9 cellular contexts compared by ENCODE assay signal in genomic region chr16:54194008-54194731, GRCh38.
DNase-seq lines count a peak whose midpoint lies in the region; ATAC-seq and TF ChIP-seq lines count a peak whose summit lies in the region.
"Had no signal": no experiment of that assay in that cellular context is flagged by ENCODE, and none has a peak within 500 bp of the region (broad histone marks: within the 10 kb centered on the region; RNA-seq: fewer than 3 reads in every experiment).

No MANE protein-coding gene starts in this region.

- TF ChIP-seq EP300 in tibial nerve (IDR thresholded peaks at IDR 0.05) = no peak

- no peaks in the 10 kb centered on the region for H3K36me3 Mint-ChIP-seq in chondrocyte (ENCODE audit: low read depth)
- H3K36me3 Mint-ChIP-seq: activated naive CD4-positive, alpha-beta T cell treated with anti-CD3 and anti-CD28 coated beads, Interleukin-2, amount 50 U/mL, for 24 hours had no signal

- no peak for TF ChIP-seq POLR2A in tibial nerve (IDR thresholded peaks at IDR 0.05)

- peaks cover 4% of the 10 kb centered on the region for H3K9me3 Mint-ChIP-seq in chondrocyte (ENCODE audit: low read depth)
- H3K9me3 Mint-ChIP-seq: activated naive CD4-positive, alpha-beta T cell treated with anti-CD3 and anti-CD28 coated beads, Interleukin-2, amount 50 U/mL, for 24 hours had no signal

- 20 to 47% methylated on average over 23 to 29 of the region's 31 CpGs for WGBS in tibial nerve, 2 donors

- H3K27me3 ChIP-seq in MG63 = peaks cover 4% of the 10 kb centered on the region; the same call in 1 of the 2 replicates
- H3K27me3 ChIP-seq in tibial nerve = no peaks in the 10 kb centered on the region

- peak overlapping the region in 2 of 4 donors; percentile 62 to 75 for H3K27ac ChIP-seq in tibial nerve

- no peak for ATAC-seq in HG03108 (IDR thresholded peaks at IDR 0.05; ENCODE audit: unreplicated experiment)

- 0 out of 2 replicates have a peak overlapping the region, but pooled peaks have one; percentile 2 for H3K4me3 ChIP-seq in MG63
- H3K4me3 ChIP-seq in tibial nerve = peak overlapping the region in 1 of 4 donors; percentile 30

- peak; percentile 27 for TF ChIP-seq CTCF in chondrocyte (IDR thresholded peaks at IDR 0.05)
- TF ChIP-seq CTCF in tibial nerve (IDR thresholded peaks at IDR 0.05) = peak in 1 of 5 experiments; percentile 26

- peaks cover 9% of the 10 kb centered on the region for H3K4me1 Mint-ChIP-seq in chondrocyte (ENCODE audit: low read depth)
- H3K4me1 Mint-ChIP-seq: activated naive CD4-positive, alpha-beta T cell treated with anti-CD3 and anti-CD28 coated beads, Interleukin-2, amount 50 U/mL, for 24 hours had no signal

- DNase-seq in DMS53 (lab: John Stamatoyannopoulos, UW) (peak; percentile 84), MG63 (peak; percentile 79), chondrocyte (ENCODE audit: low spot score) (no peak), kidney tubule cell (ENCODE audit: low spot score) (peak; percentile 28), tibial nerve (ENCODE audit: low spot score in 2 of 2) (peak; percentile 36 to 50), NCI-H2227 treated with DMSO at 0.1 percent for 48 hours (lab: John Stamatoyannopoulos, UW) (no peak)
- no peak for DNase-seq in activated CD4-positive, alpha-beta T cell treated with anti-CD3 and anti-CD28 coated beads for 48 hours

- H3K4me3 Mint-ChIP-seq in chondrocyte (ENCODE audit: unreplicated experiment) = peak overlapping the region; percentile 39
- H3K4me3 Mint-ChIP-seq: activated naive CD4-positive, alpha-beta T cell treated with anti-CD3 and anti-CD28 coated beads, Interleukin-2, amount 50 U/mL, for 24 hours had no signal

- H3K27ac Mint-ChIP-seq in chondrocyte (ENCODE audit: unreplicated experiment) = no peak overlapping the region
- H3K27ac Mint-ChIP-seq: activated naive CD4-positive, alpha-beta T cell treated with anti-CD3 and anti-CD28 coated beads, Interleukin-2, amount 50 U/mL, for 24 hours had no signal

- H3K9me3 ChIP-seq in MG63 (peaks cover 9% of the 10 kb centered on the region), tibial nerve (peaks cover 0 to 19% (median 0%) of the 10 kb centered on the region in 4 donors)

- peaks cover 27% of the 10 kb centered on the region for H3K27me3 Mint-ChIP-seq in chondrocyte (ENCODE audit: low read depth)

- H3K36me3 ChIP-seq in MG63 (no peaks in the 10 kb centered on the region), tibial nerve (no peaks in the 10 kb centered on the region)

- H3K4me1 ChIP-seq in tibial nerve = peaks cover 0 to 6% (median 0%) of the 10 kb centered on the region in 4 donors

Comparison
In these comparisons a context has a peak if more than half of its experiments do, and no peak if none do; other contexts are left out.
1. DNase-seq: peak in DMS53 (single experiment), MG63 (single experiment), kidney tubule cell (single experiment) and tibial nerve (2 of 2); none in chondrocyte (single experiment), activated CD4-positive, alpha-beta T cell treated with anti-CD3 and anti-CD28 coated beads for 48 hours (single experiment) and NCI-H2227 treated with DMSO at 0.1 percent for 48 hours (single experiment).